Comparison of ENCODE assay signal across 8 cellular contexts in the genomic region with DNA sequence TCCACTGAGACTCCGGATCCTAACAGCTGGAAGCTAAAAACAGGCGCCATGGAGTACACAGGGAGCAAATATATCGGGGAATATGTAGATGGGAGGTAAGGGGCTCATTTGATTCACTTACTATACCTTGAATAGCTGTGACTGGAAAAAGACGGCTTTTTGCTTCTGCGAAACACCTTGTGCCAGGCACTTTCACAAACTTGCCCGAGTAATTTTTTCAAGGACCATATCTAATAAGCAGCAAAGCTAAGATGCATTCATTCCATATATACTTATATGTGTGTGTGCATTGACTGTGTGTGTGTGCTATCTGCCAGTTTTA. TPM values are rescaled to one million over a fixed set of nuclear protein-coding genes. Genes with fewer than 3 reads are reported as not detected.
DNase-seq lines count a peak whose midpoint lies in the region; FAIRE-seq and TF ChIP-seq lines count a peak whose summit lies in the region.

No MANE protein-coding gene starts in this region.

- H3K27ac Mint-ChIP-seq in T-helper 1 cell treated with Interleukin-12 subunit alpha and Interleukin-12 subunit beta and Interleukin-4 antibody, amounts not matched to agents 30 μg/mL and 1 μg/mL, for 36 hours = peak overlapping the region; percentile 94
- H3K27ac Mint-ChIP-seq in activated T-helper 1 cell treated with anti-CD3 and anti-CD28 coated beads, Interleukin-12 subunit alpha, Interleukin-12 subunit beta, Interleukin-2, Interleukin-4 antibody, amounts not matched to agents 30 ng/mL and 10 ng/mL and 1 ng/mL, durations not matched to agents 14 hours and 24 hours and 36 hours = peak overlapping the region; percentile 86

- peaks cover 29% of the 10 kb centered on the region for H3K27me3 Mint-ChIP-seq in T-helper 1 cell treated with Interleukin-12 subunit alpha and Interleukin-12 subunit beta and Interleukin-4 antibody, amounts not matched to agents 30 μg/mL and 1 μg/mL, for 36 hours (ENCODE audit: low read depth)
- H3K27me3 Mint-ChIP-seq in activated T-helper 1 cell treated with anti-CD3 and anti-CD28 coated beads, Interleukin-12 subunit alpha, Interleukin-12 subunit beta, Interleukin-2, Interleukin-4 antibody, amounts not matched to agents 30 ng/mL and 10 ng/mL and 1 ng/mL, durations not matched to agents 14 hours and 24 hours and 36 hours (ENCODE audit: insufficient read depth) = peaks cover 16% of the 10 kb centered on the region

- H3K4me3 Mint-ChIP-seq in T-helper 1 cell treated with Interleukin-12 subunit alpha and Interleukin-12 subunit beta and Interleukin-4 antibody, amounts not matched to agents 30 μg/mL and 1 μg/mL, for 36 hours = peak overlapping the region; percentile 99
- peak overlapping the region; percentile 93 for H3K4me3 Mint-ChIP-seq in activated T-helper 1 cell treated with anti-CD3 and anti-CD28 coated beads, Interleukin-12 subunit alpha, Interleukin-12 subunit beta, Interleukin-2, Interleukin-4 antibody, amounts not matched to agents 30 ng/mL and 10 ng/mL and 1 ng/mL, durations not matched to agents 14 hours and 24 hours and 36 hours

- peak overlapping the region; percentile 90 for H3K4me2 ChIP-seq in keratinocyte (ENCODE audit: control insufficient read depth, extremely low read depth, insufficient read depth, low read depth, low read length)

- H3K9me3 ChIP-seq in keratinocyte (ENCODE audit: control insufficient read depth, low read depth, low read length) (no peaks in the 10 kb centered on the region), subcutaneous abdominal adipose tissue (ENCODE audit: control insufficient read depth in 5 of 5, low read length in 5 of 5) (peaks cover 0 to 7% (median 0%) of the 10 kb centered on the region in 5 donors)

- FAIRE-seq in keratinocyte (lab: Jason Lieb, UNC) = no peak

- H3K4me1 Mint-ChIP-seq in T-helper 1 cell treated with Interleukin-12 subunit alpha and Interleukin-12 subunit beta and Interleukin-4 antibody, amounts not matched to agents 30 μg/mL and 1 μg/mL, for 36 hours (ENCODE audit: low read depth) = peaks cover 28% of the 10 kb centered on the region
- H3K4me1 Mint-ChIP-seq in activated T-helper 1 cell treated with anti-CD3 and anti-CD28 coated beads, Interleukin-12 subunit alpha, Interleukin-12 subunit beta, Interleukin-2, Interleukin-4 antibody, amounts not matched to agents 30 ng/mL and 10 ng/mL and 1 ng/mL, durations not matched to agents 14 hours and 24 hours and 36 hours (ENCODE audit: low read depth) = peaks cover 31% of the 10 kb centered on the region

- H3K4me1 ChIP-seq in keratinocyte (ENCODE audit: control insufficient read depth, extremely low read depth, insufficient read depth, low read length) (peaks cover 11% of the 10 kb centered on the region), subcutaneous abdominal adipose tissue (ENCODE audit: control insufficient read depth in 5 of 5, insufficient read depth in 5 of 5, low read length in 5 of 5) (peaks cover 6 to 27% (median 22%) of the 10 kb centered on the region in 5 donors)

- peaks cover 7% of the 10 kb centered on the region for H3K27me3 ChIP-seq in keratinocyte (ENCODE audit: control insufficient read depth, extremely low read depth, insufficient read depth, low read length)
- H3K27me3 ChIP-seq in subcutaneous abdominal adipose tissue (ENCODE audit: control insufficient read depth in 5 of 5, insufficient read depth in 4 of 5, low read length in 5 of 5) = no peaks in the 10 kb centered on the region

- TF ChIP-seq CTCF in keratinocyte (optimal IDR thresholded peaks at IDR 0.05 in 1 of 3, IDR thresholded peaks at IDR 0.05 in 1 of 3, conservative IDR thresholded peaks at IDR 0.05 in 1 of 3; ENCODE audit: extremely low read depth in 1 of 3, insufficient read depth in 2 of 3, low read length in 3 of 3) = no peak

- H3K4me3 ChIP-seq in keratinocyte (ENCODE audit: control insufficient read depth in 2 of 3, extremely low read depth in 1 of 3, insufficient read depth in 2 of 3, low read depth in 1 of 3, low read length in 3 of 3) (peak overlapping the region; percentile 79 to 92 (median 85)), subcutaneous abdominal adipose tissue (ENCODE audit: low read depth in 1 of 5, low read length in 5 of 5) (peak overlapping the region; percentile 61 to 95 (median 92))

- peaks cover 0 to 2% of the 10 kb centered on the region in 2 experiments for H3K36me3 ChIP-seq in keratinocyte (ENCODE audit: control insufficient read depth in 2 of 2, extremely low read depth in 1 of 2, insufficient read depth in 2 of 2, low read length in 2 of 2)
- H3K36me3 ChIP-seq in subcutaneous abdominal adipose tissue (ENCODE audit: control insufficient read depth in 5 of 5, insufficient read depth in 5 of 5, low read length in 5 of 5) = no peaks in the 10 kb centered on the region

- DNase-seq in T-helper 1 cell = no peak
- no peak for DNase-seq in activated T-helper 1 cell treated with anti-CD3 and anti-CD28 coated beads, Interleukin-12 subunit alpha, Interleukin-12 subunit beta, Interleukin-2, Interleukin-4 antibody, amounts not matched to agents 30 ng/mL and 10 ng/mL and 1 ng/mL, durations not matched to agents 14 hours and 24 hours and 36 hours (ENCODE audit: low spot score)
- DNase-seq in keratinocyte (ENCODE audit: low read depth, low spot score) = no peak
- DNase-seq in NCI-H345 (lab: John Stamatoyannopoulos, UW) = no peak
- no peak for DNase-seq in posterior vena cava (ENCODE audit: low spot score)
- no peak for DNase-seq in MV-4-11 (lab: John Stamatoyannopoulos, UW)

- no peaks in the 10 kb centered on the region for H3K36me3 Mint-ChIP-seq in T-helper 1 cell treated with Interleukin-12 subunit alpha and Interleukin-12 subunit beta and Interleukin-4 antibody, amounts not matched to agents 30 μg/mL and 1 μg/mL, for 36 hours (ENCODE audit: low read depth)
- H3K36me3 Mint-ChIP-seq in activated T-helper 1 cell treated with anti-CD3 and anti-CD28 coated beads, Interleukin-12 subunit alpha, Interleukin-12 subunit beta, Interleukin-2, Interleukin-4 antibody, amounts not matched to agents 30 ng/mL and 10 ng/mL and 1 ng/mL, durations not matched to agents 14 hours and 24 hours and 36 hours (ENCODE audit: low read depth) = peaks cover 3% of the 10 kb centered on the region

- peak overlapping the region; percentile 64 for H2AFZ ChIP-seq in keratinocyte (ENCODE audit: control insufficient read depth, low read length)

- H3K9me3 Mint-ChIP-seq in T-helper 1 cell treated with Interleukin-12 subunit alpha and Interleukin-12 subunit beta and Interleukin-4 antibody, amounts not matched to agents 30 μg/mL and 1 μg/mL, for 36 hours = peaks cover 7% of the 10 kb centered on the region
- peaks cover 6% of the 10 kb centered on the region for H3K9me3 Mint-ChIP-seq in activated T-helper 1 cell treated with anti-CD3 and anti-CD28 coated beads, Interleukin-12 subunit alpha, Interleukin-12 subunit beta, Interleukin-2, Interleukin-4 antibody, amounts not matched to agents 30 ng/mL and 10 ng/mL and 1 ng/mL, durations not matched to agents 14 hours and 24 hours and 36 hours

- no peak overlapping the region for H3K27ac ChIP-seq in keratinocyte (ENCODE audit: control insufficient read depth, insufficient read depth, low read length)
- no peak overlapping the region for H3K27ac ChIP-seq in subcutaneous abdominal adipose tissue (ENCODE audit: low read depth, low read length)

- no peak overlapping the region for H3K9ac ChIP-seq in keratinocyte (ENCODE audit: control insufficient read depth, extremely low read depth, insufficient read depth, low read length)
- H3K9ac ChIP-seq in subcutaneous abdominal adipose tissue (ENCODE audit: low read length in 5 of 5) = peak overlapping the region in 1 of 5 donors; percentile 98

- dilution Hi-C loops in keratinocyte (cut with MboI; ENCODE audit: extremely low pct_ligation_motif_present, low sequenced_read_pairs) = no loop called here

- H4K20me1 ChIP-seq in keratinocyte (ENCODE audit: control insufficient read depth, extremely low read depth, insufficient read depth, low read length) = peaks cover 2% of the 10 kb centered on the region

- intact Hi-C loops in activated T-helper 1 cell treated with anti-CD3 and anti-CD28 coated beads, Interleukin-12 subunit alpha, Interleukin-12 subunit beta, Interleukin-2, Interleukin-4 antibody, amounts not matched to agents 30 ng/mL and 10 ng/mL and 1 ng/mL, durations not matched to agents 14 hours and 24 hours and 36 hours (cut with micrococcal nuclease) = loop anchor here (1.0 kb wide), 6 partner anchors 54 to 668 kb away; a partner anchor contains a TSS
- intact Hi-C loops in posterior vena cava (cut with DNase I) = no loop called here

- H3K79me2 ChIP-seq in keratinocyte (ENCODE audit: control insufficient read depth, insufficient read depth, low read length) = peaks cover 35% of the 10 kb centered on the region

- H3K9me1 ChIP-seq in keratinocyte (ENCODE audit: control insufficient read depth, extremely low read depth, insufficient read depth, low read length) = peaks cover 7% of the 10 kb centered on the region

RNA-seq across cellular contexts. Expression of a gene that starts 0.2 kb away (rescaled TPM):
- not detected in 2 replicates for total RNA-seq in activated T-helper 1 cell treated with anti-CD3 and anti-CD28 coated beads, Interleukin-12 subunit alpha, Interleukin-12 subunit beta, Interleukin-2, Interleukin-4 antibody, amounts not matched to agents 30 ng/mL and 10 ng/mL and 1 ng/mL, durations not matched to agents 14 hours and 24 hours and 36 hours
- not detected in 3 replicates for polyA plus RNA-seq in keratinocyte
- polyA plus RNA-seq in keratinocyte (2011; ENCODE audit: low read depth) = not detected
- not detected in 2 replicates for polyA plus RNA-seq in keratinocyte (2011; cell fraction: cytosol; rRNA removed)
- polyA plus RNA-seq in keratinocyte (2011; cell fraction: nucleus; rRNA removed) = not detected in 2 replicates
- polyA plus RNA-seq in keratinocyte (2012; ENCODE audit: low replicate concordance) = not detected in 2 replicates
- not detected in 3 replicates for polyA minus RNA-seq in keratinocyte
- polyA minus RNA-seq in keratinocyte (2011; cell fraction: cytosol; rRNA and poly(A)+ RNA removed) = not detected
- polyA minus RNA-seq in keratinocyte (2011; cell fraction: nucleus; rRNA and poly(A)+ RNA removed) = not detected in 2 replicates
- total RNA-seq in posterior vena cava = 1 to 10 TPM in 1 of 2 donors, under 1 TPM in 1; 0.95 to 1.5 TPM

RNA-seq across cellular contexts. Expression of a gene that starts 0.3 kb away (rescaled TPM):
- 49.6 and 51.6 TPM in 2 replicates for total RNA-seq in activated T-helper 1 cell treated with anti-CD3 and anti-CD28 coated beads, Interleukin-12 subunit alpha, Interleukin-12 subunit beta, Interleukin-2, Interleukin-4 antibody, amounts not matched to agents 30 ng/mL and 10 ng/mL and 1 ng/mL, durations not matched to agents 14 hours and 24 hours and 36 hours
- 87.9 to 105 TPM (median 90.9 TPM) in 3 replicates for polyA plus RNA-seq in keratinocyte
- 67.3 TPM for polyA plus RNA-seq in keratinocyte (2011; ENCODE audit: low read depth)
- polyA plus RNA-seq in keratinocyte (2011; cell fraction: cytosol; rRNA removed) = 78.3 and 81.9 TPM in 2 replicates
- polyA plus RNA-seq in keratinocyte (2011; cell fraction: nucleus; rRNA removed) = 42.8 and 43.5 TPM in 2 replicates
- polyA plus RNA-seq in keratinocyte (2012; ENCODE audit: low replicate concordance) = 72.5 and 90.2 TPM in 2 replicates
- 19.5 to 50.4 TPM (median 40.1 TPM) in 3 replicates for polyA minus RNA-seq in keratinocyte
- 52.2 TPM for polyA minus RNA-seq in keratinocyte (2011; cell fraction: cytosol; rRNA and poly(A)+ RNA removed)
- 7.8 and 14.0 TPM in 2 replicates for polyA minus RNA-seq in keratinocyte (2011; cell fraction: nucleus; rRNA and poly(A)+ RNA removed)
- 10 to 100 TPM; 36.5 to 38.2 TPM for total RNA-seq in posterior vena cava
